ENCODE assay signal across 1 cellular context in the genomic region with DNA sequence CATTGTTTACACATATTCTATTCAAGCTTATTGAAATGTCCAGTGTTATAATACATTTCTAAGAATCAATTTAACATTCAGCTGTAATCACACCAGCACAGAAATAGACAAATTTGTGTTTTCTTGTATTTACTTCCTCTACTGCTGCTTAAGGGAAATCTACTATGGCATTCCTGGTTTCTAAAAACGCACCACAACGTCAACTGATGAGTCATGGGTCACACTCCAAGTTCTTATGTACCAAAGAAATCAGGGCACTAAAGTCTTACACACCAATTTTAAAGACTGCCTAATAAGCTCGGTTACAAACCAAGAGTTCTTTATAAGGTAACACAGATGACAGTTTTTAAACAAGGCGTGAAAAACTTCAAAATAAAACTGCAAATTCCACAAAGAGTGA.
TF ChIP-seq lines count a peak whose summit lies in the region.

No MANE protein-coding gene starts in this region.

TF ChIP-seq in K562, 482 proteins besides CTCF, POLR2A, EP300 and RAD21 (continues in another document):
- no peak for TF ChIP-seq ZNF76 (CRISPR knock-in tag; IDR thresholded peaks at IDR 0.05; ENCODE audit: borderline replicate concordance)
- TF ChIP-seq ARHGAP35 (IDR thresholded peaks at IDR 0.05; ENCODE audit: partially characterized antibody) = no peak
- TF ChIP-seq TAF1 (IDR thresholded peaks at IDR 0.05; ENCODE audit: control insufficient read depth, extremely low read depth, insufficient read depth, low read length, severe bottlenecking) = no peak
- no peak for TF ChIP-seq CXXC5 (CRISPR knock-in tag; IDR thresholded peaks at IDR 0.05)
- TF ChIP-seq, protein P1, sequence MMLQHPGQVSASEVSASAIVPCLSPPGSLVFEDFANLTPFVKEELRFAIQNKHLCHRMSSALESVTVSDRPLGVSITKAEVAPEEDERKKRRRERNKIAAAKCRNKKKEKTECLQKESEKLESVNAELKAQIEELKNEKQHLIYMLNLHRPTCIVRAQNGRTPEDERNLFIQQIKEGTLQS (IDR thresholded peaks at IDR 0.05) = peak; percentile 81
- TF ChIP-seq, protein P1 (CRISPR knock-in tag; conservative IDR thresholded peaks at IDR 0.05) = no peak
- no peak for TF ChIP-seq ZBTB17 (CRISPR knock-in tag; IDR thresholded peaks at IDR 0.05)
- TF ChIP-seq PHF8 (IDR thresholded peaks at IDR 0.05; ENCODE audit: borderline replicate concordance, low read length) = no peak
- TF ChIP-seq ZNF253 (CRISPR knock-in tag; conservative IDR thresholded peaks at IDR 0.05) = no peak
- TF ChIP-seq NUFIP1 (IDR thresholded peaks at IDR 0.05; ENCODE audit: partially characterized antibody) = no peak
- TF ChIP-seq, protein P2, sequence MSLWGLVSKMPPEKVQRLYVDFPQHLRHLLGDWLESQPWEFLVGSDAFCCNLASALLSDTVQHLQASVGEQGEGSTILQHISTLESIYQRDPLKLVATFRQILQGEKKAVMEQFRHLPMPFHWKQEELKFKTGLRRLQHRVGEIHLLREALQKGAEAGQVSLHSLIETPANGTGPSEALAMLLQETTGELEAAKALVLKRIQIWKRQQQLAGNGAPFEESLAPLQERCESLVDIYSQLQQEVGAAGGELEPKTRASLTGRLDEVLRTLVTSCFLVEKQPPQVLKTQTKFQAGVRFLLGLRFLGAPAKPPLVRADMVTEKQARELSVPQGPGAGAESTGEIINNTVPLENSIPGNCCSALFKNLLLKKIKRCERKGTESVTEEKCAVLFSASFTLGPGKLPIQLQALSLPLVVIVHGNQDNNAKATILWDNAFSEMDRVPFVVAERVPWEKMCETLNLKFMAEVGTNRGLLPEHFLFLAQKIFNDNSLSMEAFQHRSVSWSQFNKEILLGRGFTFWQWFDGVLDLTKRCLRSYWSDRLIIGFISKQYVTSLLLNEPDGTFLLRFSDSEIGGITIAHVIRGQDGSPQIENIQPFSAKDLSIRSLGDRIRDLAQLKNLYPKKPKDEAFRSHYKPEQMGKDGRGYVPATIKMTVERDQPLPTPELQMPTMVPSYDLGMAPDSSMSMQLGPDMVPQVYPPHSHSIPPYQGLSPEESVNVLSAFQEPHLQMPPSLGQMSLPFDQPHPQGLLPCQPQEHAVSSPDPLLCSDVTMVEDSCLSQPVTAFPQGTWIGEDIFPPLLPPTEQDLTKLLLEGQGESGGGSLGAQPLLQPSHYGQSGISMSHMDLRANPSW (CRISPR knock-in tag; IDR thresholded peaks at IDR 0.05) = no peak
- no peak for TF ChIP-seq PTBP1 (IDR thresholded peaks at IDR 0.05; ENCODE audit: low read depth, low read length)
- no peak for TF ChIP-seq NFIC (IDR thresholded peaks at IDR 0.05)
- no peak for TF ChIP-seq ZNF174 (CRISPR knock-in tag; IDR thresholded peaks at IDR 0.05)
- no peak for TF ChIP-seq ZNF77 (CRISPR knock-in tag; IDR thresholded peaks at IDR 0.05)
- TF ChIP-seq C11orf30 (IDR thresholded peaks at IDR 0.05; ENCODE audit: low read depth) = peak; percentile 24; the same call in 1 of the 2 replicates
- no peak for TF ChIP-seq CHD4 (IDR thresholded peaks at IDR 0.05; ENCODE audit: insufficient read depth, insufficient replicate concordance, low read depth, low read length, poor library complexity, severe bottlenecking)
- TF ChIP-seq BCL6 (CRISPR knock-in tag; IDR thresholded peaks at IDR 0.05) = no peak
- TF ChIP-seq JUN (IDR thresholded peaks at IDR 0.05; ENCODE audit: borderline replicate concordance, low read depth, low read length) = 0 out of 2 replicates have a peak, but pooled peaks have one; percentile 57
- TF ChIP-seq JUN (CRISPR knock-in tag; IDR thresholded peaks at IDR 0.05; ENCODE audit: borderline replicate concordance) = no peak
- peak in 1 of 2 experiments; percentile 28; a peak in 1 of 4 replicates for TF ChIP-seq RCOR1 (IDR thresholded peaks at IDR 0.05; ENCODE audit: borderline replicate concordance in 1 of 2, low read depth in 2 of 2, low read length in 2 of 2)
- no peak for TF ChIP-seq PPARD (CRISPR knock-in tag; IDR thresholded peaks at IDR 0.05)
- TF ChIP-seq ZFP36 (IDR thresholded peaks at IDR 0.05; ENCODE audit: low read depth, low read length, partially characterized antibody) = no peak
- TF ChIP-seq, protein P3, sequence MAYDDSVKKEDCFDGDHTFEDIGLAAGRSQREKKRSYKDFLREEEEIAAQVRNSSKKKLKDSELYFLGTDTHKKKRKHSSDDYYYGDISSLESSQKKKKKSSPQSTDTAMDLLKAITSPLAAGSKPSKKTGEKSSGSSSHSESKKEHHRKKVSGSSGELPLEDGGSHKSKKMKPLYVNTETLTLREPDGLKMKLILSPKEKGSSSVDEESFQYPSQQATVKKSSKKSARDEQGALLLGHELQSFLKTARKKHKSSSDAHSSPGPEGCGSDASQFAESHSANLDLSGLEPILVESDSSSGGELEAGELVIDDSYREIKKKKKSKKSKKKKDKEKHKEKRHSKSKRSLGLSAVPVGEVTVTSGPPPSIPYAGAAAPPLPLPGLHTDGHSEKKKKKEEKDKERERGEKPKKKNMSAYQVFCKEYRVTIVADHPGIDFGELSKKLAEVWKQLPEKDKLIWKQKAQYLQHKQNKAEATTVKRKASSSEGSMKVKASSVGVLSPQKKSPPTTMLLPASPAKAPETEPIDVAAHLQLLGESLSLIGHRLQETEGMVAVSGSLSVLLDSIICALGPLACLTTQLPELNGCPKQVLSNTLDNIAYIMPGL (CRISPR knock-in tag; IDR thresholded peaks at IDR 0.05) = no peak
- TF ChIP-seq FOXM1 (IDR thresholded peaks at IDR 0.05; ENCODE audit: low read depth) = no peak
- no peak for TF ChIP-seq FOXM1 (CRISPR knock-in tag; IDR thresholded peaks at IDR 0.05; ENCODE audit: low read depth)
- no peak for TF ChIP-seq GATA2 (CRISPR knock-in tag; IDR thresholded peaks at IDR 0.05)
- TF ChIP-seq ZNF507 (tag; conservative IDR thresholded peaks at IDR 0.05) = no peak
- TF ChIP-seq FOSL1 (tag; conservative IDR thresholded peaks at IDR 0.05) = peak; percentile 64
- no peak for TF ChIP-seq CBFA2T2 (conservative IDR thresholded peaks at IDR 0.05)
- TF ChIP-seq NCOA1 (IDR thresholded peaks at IDR 0.05; ENCODE audit: low read depth) = no peak
- TF ChIP-seq, protein P4, sequence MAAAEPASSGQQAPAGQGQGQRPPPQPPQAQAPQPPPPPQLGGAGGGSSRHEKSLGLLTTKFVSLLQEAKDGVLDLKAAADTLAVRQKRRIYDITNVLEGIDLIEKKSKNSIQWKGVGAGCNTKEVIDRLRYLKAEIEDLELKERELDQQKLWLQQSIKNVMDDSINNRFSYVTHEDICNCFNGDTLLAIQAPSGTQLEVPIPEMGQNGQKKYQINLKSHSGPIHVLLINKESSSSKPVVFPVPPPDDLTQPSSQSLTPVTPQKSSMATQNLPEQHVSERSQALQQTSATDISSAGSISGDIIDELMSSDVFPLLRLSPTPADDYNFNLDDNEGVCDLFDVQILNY (CRISPR knock-in tag; IDR thresholded peaks at IDR 0.05) = no peak
- TF ChIP-seq ETV5 (CRISPR knock-in tag; IDR thresholded peaks at IDR 0.05; ENCODE audit: low read depth) = no peak
- 0 out of 2 replicates have a peak, but pooled peaks have one; percentile 27 for TF ChIP-seq ARID1B (IDR thresholded peaks at IDR 0.05)
- TF ChIP-seq, protein P5, sequence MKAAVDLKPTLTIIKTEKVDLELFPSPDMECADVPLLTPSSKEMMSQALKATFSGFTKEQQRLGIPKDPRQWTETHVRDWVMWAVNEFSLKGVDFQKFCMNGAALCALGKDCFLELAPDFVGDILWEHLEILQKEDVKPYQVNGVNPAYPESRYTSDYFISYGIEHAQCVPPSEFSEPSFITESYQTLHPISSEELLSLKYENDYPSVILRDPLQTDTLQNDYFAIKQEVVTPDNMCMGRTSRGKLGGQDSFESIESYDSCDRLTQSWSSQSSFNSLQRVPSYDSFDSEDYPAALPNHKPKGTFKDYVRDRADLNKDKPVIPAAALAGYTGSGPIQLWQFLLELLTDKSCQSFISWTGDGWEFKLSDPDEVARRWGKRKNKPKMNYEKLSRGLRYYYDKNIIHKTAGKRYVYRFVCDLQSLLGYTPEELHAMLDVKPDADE (conservative IDR thresholded peaks at IDR 0.05; ENCODE audit: control insufficient read depth, low read depth, low read length) = no peak
- TF ChIP-seq ZFPM2 (CRISPR knock-in tag; IDR thresholded peaks at IDR 0.05) = no peak
- TF ChIP-seq, protein P6, sequence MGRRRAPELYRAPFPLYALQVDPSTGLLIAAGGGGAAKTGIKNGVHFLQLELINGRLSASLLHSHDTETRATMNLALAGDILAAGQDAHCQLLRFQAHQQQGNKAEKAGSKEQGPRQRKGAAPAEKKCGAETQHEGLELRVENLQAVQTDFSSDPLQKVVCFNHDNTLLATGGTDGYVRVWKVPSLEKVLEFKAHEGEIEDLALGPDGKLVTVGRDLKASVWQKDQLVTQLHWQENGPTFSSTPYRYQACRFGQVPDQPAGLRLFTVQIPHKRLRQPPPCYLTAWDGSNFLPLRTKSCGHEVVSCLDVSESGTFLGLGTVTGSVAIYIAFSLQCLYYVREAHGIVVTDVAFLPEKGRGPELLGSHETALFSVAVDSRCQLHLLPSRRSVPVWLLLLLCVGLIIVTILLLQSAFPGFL (CRISPR knock-in tag; IDR thresholded peaks at IDR 0.05) = no peak
- no peak for TF ChIP-seq ZFX (CRISPR knock-in tag; IDR thresholded peaks at IDR 0.05)
- no peak for TF ChIP-seq ARID2 (IDR thresholded peaks at IDR 0.05)
- TF ChIP-seq, protein P7, sequence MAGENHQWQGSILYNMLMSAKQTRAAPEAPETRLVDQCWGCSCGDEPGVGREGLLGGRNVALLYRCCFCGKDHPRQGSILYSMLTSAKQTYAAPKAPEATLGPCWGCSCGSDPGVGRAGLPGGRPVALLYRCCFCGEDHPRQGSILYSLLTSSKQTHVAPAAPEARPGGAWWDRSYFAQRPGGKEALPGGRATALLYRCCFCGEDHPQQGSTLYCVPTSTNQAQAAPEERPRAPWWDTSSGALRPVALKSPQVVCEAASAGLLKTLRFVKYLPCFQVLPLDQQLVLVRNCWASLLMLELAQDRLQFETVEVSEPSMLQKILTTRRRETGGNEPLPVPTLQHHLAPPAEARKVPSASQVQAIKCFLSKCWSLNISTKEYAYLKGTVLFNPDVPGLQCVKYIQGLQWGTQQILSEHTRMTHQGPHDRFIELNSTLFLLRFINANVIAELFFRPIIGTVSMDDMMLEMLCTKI (IDR thresholded peaks at IDR 0.05; ENCODE audit: partially characterized antibody) = no peak
- no peak for TF ChIP-seq PURB (CRISPR knock-in tag; IDR thresholded peaks at IDR 0.05; ENCODE audit: low read depth)
- TF ChIP-seq SMARCA4 (IDR thresholded peaks at IDR 0.05) = 0 out of 2 replicates have a peak, but pooled peaks have one; percentile 14
- no peak for TF ChIP-seq XRCC5 (IDR thresholded peaks at IDR 0.05; ENCODE audit: low read depth, low read length)
- TF ChIP-seq GABPB1 (CRISPR knock-in tag; IDR thresholded peaks at IDR 0.05) = no peak
- TF ChIP-seq ZNF75A (CRISPR knock-in tag; IDR thresholded peaks at IDR 0.05) = no peak
- TF ChIP-seq, protein P8, sequence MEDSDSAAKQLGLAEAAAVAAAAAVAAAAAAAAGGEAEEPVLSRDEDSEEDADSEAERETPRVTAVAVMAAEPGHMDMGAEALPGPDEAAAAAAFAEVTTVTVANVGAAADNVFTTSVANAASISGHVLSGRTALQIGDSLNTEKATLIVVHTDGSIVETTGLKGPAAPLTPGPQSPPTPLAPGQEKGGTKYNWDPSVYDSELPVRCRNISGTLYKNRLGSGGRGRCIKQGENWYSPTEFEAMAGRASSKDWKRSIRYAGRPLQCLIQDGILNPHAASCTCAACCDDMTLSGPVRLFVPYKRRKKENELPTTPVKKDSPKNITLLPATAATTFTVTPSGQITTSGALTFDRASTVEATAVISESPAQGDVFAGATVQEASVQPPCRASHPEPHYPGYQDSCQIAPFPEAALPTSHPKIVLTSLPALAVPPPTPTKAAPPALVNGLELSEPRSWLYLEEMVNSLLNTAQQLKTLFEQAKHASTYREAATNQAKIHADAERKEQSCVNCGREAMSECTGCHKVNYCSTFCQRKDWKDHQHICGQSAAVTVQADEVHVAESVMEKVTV (CRISPR knock-in tag; IDR thresholded peaks at IDR 0.05) = no peak
- TF ChIP-seq TCFL5 (CRISPR knock-in tag; conservative IDR thresholded peaks at IDR 0.05) = no peak
- no peak for TF ChIP-seq ZNF121 (CRISPR knock-in tag; conservative IDR thresholded peaks at IDR 0.05)
- TF ChIP-seq GATAD2A (IDR thresholded peaks at IDR 0.05) = no peak
- no peak for TF ChIP-seq OTX1 (CRISPR knock-in tag; IDR thresholded peaks at IDR 0.05)
- TF ChIP-seq RBM22 (IDR thresholded peaks at IDR 0.05; ENCODE audit: low read depth, low read length, poor library complexity, severe bottlenecking) = no peak
- peak; percentile 48 for TF ChIP-seq NFE2 (IDR thresholded peaks at IDR 0.05; ENCODE audit: low read depth)
- no peak for TF ChIP-seq ZNF354B (CRISPR knock-in tag; IDR thresholded peaks at IDR 0.05)
- no peak for TF ChIP-seq ZC3H8 (IDR thresholded peaks at IDR 0.05)
- no peak for TF ChIP-seq NELFE (IDR thresholded peaks at IDR 0.05; ENCODE audit: insufficient read depth, insufficient read length)
- TF ChIP-seq BDP1 (IDR thresholded peaks at IDR 0.05; ENCODE audit: insufficient read depth, insufficient read length) = no peak
- no peak for TF ChIP-seq DNMT1 (IDR thresholded peaks at IDR 0.05)
- TF ChIP-seq HDAC3 (IDR thresholded peaks at IDR 0.05; ENCODE audit: borderline replicate concordance, partially characterized antibody) = no peak
- no peak for TF ChIP-seq ZNF140 (CRISPR knock-in tag; IDR thresholded peaks at IDR 0.05)
- no peak for TF ChIP-seq ZNF184 (CRISPR knock-in tag; IDR thresholded peaks at IDR 0.05)
- TF ChIP-seq, protein P9, sequence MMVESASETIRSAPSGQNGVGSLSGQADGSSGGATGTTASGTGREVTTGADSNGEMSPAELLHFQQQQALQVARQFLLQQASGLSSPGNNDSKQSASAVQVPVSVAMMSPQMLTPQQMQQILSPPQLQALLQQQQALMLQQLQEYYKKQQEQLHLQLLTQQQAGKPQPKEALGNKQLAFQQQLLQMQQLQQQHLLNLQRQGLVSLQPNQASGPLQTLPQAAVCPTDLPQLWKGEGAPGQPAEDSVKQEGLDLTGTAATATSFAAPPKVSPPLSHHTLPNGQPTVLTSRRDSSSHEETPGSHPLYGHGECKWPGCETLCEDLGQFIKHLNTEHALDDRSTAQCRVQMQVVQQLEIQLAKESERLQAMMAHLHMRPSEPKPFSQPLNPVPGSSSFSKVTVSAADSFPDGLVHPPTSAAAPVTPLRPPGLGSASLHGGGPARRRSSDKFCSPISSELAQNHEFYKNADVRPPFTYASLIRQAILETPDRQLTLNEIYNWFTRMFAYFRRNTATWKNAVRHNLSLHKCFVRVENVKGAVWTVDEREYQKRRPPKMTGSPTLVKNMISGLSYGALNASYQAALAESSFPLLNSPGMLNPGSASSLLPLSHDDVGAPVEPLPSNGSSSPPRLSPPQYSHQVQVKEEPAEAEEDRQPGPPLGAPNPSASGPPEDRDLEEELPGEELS (CRISPR knock-in tag; IDR thresholded peaks at IDR 0.05; ENCODE audit: borderline replicate concordance) = no peak
